ENCODE assay signal across 2 cellular contexts in the genomic region with DNA sequence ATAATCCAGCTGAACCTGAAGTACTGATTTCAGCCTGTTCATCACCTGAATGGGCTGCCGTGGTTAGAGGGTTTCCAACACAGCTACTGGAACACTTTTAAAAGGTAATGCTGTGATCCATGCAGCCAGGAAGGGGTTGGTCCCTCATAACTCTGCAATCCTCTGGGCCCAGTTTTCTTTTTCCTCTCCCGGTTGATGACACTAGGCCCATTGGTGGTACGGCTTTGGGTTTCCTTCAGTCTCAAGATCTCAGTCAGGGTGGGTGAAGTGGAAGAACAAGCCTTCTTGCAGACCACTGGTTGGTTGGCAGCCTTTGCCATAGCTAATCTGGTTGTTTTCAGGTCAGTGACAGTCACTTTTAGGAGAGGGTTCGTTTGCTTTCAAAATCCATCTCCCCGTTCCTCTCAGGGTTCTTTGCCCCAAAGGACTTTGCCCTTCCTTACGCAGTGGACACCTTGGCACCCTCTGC.
TF ChIP-seq lines count a peak whose summit lies in the region.

No MANE protein-coding gene starts in this region.

TF ChIP-seq in GM12878, 131 proteins besides CTCF, POLR2A, EP300 and RAD21:
- TF ChIP-seq ZNF622 (IDR thresholded peaks at IDR 0.05) (no peak), TCF7 (IDR thresholded peaks at IDR 0.05; ENCODE audit: borderline replicate concordance) (no peak), BCL11A (IDR thresholded peaks at IDR 0.05; ENCODE audit: low read depth, low read length) (no peak), ZNF384 (IDR thresholded peaks at IDR 0.05; ENCODE audit: borderline replicate concordance, low read depth, low read length) (no peak), KAT2A (conservative IDR thresholded peaks at IDR 0.05; ENCODE audit: control insufficient read depth, low read depth, low read length) (no peak), RCOR1 (conservative IDR thresholded peaks at IDR 0.05; ENCODE audit: low read depth, low read length) (no peak), ASH2L (IDR thresholded peaks at IDR 0.05; ENCODE audit: borderline replicate concordance, low read depth) (no peak), KDM1A (IDR thresholded peaks at IDR 0.05; ENCODE audit: borderline replicate concordance) (no peak), MYC (IDR thresholded peaks at IDR 0.05; ENCODE audit: insufficient read depth, insufficient read length, insufficient replicate concordance, low read length, severe bottlenecking) (no peak), CBX5 (IDR thresholded peaks at IDR 0.05; ENCODE audit: low read depth) (no peak), RFX5 (IDR thresholded peaks at IDR 0.05; ENCODE audit: low read depth, low read length) (no peak), CHD4 (IDR thresholded peaks at IDR 0.05) (no peak), CBFB (IDR thresholded peaks at IDR 0.05; ENCODE audit: low read depth) (no peak), RB1 (IDR thresholded peaks at IDR 0.05; ENCODE audit: borderline replicate concordance) (no peak), ZNF217 (IDR thresholded peaks at IDR 0.05) (no peak), STAT3 (IDR thresholded peaks at IDR 0.05; ENCODE audit: low read depth, low read length) (no peak)
- TF ChIP-seq, protein P1, sequence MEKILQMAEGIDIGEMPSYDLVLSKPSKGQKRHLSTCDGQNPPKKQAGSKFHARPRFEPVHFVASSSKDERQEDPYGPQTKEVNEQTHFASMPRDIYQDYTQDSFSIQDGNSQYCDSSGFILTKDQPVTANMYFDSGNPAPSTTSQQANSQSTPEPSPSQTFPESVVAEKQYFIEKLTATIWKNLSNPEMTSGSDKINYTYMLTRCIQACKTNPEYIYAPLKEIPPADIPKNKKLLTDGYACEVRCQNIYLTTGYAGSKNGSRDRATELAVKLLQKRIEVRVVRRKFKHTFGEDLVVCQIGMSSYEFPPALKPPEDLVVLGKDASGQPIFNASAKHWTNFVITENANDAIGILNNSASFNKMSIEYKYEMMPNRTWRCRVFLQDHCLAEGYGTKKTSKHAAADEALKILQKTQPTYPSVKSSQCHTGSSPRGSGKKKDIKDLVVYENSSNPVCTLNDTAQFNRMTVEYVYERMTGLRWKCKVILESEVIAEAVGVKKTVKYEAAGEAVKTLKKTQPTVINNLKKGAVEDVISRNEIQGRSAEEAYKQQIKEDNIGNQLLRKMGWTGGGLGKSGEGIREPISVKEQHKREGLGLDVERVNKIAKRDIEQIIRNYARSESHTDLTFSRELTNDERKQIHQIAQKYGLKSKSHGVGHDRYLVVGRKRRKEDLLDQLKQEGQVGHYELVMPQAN (conservative IDR thresholded peaks at IDR 0.05): no peak
- TF ChIP-seq, protein P2, sequence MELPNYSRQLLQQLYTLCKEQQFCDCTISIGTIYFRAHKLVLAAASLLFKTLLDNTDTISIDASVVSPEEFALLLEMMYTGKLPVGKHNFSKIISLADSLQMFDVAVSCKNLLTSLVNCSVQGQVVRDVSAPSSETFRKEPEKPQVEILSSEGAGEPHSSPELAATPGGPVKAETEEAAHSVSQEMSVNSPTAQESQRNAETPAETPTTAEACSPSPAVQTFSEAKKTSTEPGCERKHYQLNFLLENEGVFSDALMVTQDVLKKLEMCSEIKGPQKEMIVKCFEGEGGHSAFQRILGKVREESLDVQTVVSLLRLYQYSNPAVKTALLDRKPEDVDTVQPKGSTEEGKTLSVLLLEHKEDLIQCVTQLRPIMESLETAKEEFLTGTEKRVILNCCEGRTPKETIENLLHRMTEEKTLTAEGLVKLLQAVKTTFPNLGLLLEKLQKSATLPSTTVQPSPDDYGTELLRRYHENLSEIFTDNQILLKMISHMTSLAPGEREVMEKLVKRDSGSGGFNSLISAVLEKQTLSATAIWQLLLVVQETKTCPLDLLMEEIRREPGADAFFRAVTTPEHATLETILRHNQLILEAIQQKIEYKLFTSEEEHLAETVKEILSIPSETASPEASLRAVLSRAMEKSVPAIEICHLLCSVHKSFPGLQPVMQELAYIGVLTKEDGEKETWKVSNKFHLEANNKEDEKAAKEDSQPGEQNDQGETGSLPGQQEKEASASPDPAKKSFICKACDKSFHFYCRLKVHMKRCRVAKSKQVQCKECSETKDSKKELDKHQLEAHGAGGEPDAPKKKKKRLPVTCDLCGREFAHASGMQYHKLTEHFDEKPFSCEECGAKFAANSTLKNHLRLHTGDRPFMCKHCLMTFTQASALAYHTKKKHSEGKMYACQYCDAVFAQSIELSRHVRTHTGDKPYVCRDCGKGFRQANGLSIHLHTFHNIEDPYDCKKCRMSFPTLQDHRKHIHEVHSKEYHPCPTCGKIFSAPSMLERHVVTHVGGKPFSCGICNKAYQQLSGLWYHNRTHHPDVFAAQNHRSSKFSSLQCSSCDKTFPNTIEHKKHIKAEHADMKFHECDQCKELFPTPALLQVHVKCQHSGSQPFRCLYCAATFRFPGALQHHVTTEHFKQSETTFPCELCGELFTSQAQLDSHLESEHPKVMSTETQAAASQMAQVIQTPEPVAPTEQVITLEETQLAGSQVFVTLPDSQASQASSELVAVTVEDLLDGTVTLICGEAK (IDR thresholded peaks at IDR 0.05; ENCODE audit: borderline replicate concordance): no peak
- TF ChIP-seq, protein P3, sequence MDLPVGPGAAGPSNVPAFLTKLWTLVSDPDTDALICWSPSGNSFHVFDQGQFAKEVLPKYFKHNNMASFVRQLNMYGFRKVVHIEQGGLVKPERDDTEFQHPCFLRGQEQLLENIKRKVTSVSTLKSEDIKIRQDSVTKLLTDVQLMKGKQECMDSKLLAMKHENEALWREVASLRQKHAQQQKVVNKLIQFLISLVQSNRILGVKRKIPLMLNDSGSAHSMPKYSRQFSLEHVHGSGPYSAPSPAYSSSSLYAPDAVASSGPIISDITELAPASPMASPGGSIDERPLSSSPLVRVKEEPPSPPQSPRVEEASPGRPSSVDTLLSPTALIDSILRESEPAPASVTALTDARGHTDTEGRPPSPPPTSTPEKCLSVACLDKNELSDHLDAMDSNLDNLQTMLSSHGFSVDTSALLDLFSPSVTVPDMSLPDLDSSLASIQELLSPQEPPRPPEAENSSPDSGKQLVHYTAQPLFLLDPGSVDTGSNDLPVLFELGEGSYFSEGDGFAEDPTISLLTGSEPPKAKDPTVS (IDR thresholded peaks at IDR 0.05; ENCODE audit: low read depth, low read length): no peak
- TF ChIP-seq, protein P4, sequence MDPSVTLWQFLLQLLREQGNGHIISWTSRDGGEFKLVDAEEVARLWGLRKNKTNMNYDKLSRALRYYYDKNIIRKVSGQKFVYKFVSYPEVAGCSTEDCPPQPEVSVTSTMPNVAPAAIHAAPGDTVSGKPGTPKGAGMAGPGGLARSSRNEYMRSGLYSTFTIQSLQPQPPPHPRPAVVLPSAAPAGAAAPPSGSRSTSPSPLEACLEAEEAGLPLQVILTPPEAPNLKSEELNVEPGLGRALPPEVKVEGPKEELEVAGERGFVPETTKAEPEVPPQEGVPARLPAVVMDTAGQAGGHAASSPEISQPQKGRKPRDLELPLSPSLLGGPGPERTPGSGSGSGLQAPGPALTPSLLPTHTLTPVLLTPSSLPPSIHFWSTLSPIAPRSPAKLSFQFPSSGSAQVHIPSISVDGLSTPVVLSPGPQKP (IDR thresholded peaks at IDR 0.05; ENCODE audit: low read depth, low read length): no peak

TF ChIP-seq in HepG2, 621 proteins besides CTCF, POLR2A, EP300 and RAD21:
- TF ChIP-seq ZNF772 (CRISPR knock-in tag; IDR thresholded peaks at IDR 0.05) (no peak), CHD2 (IDR thresholded peaks at IDR 0.05; ENCODE audit: low read depth, low read length) (no peak), ZNF33B (CRISPR knock-in tag; IDR thresholded peaks at IDR 0.05) (no peak), CHD4 (IDR thresholded peaks at IDR 0.05; ENCODE audit: borderline replicate concordance, low read length) (0 out of 2 replicates have a peak, but pooled peaks have one; percentile 38), RBAK (CRISPR knock-in tag; IDR thresholded peaks at IDR 0.05) (0 out of 2 replicates have a peak, but pooled peaks have one; percentile 47), ZNF737 (CRISPR knock-in tag; IDR thresholded peaks at IDR 0.05; ENCODE audit: borderline replicate concordance) (peak; percentile 28; the same call in 1 of the 2 replicates), FOXK2 (IDR thresholded peaks at IDR 0.05) (no peak), GFI1 (CRISPR knock-in tag; IDR thresholded peaks at IDR 0.05; ENCODE audit: borderline replicate concordance) (0 out of 2 replicates have a peak, but pooled peaks have one; percentile 0), ZNF367 (CRISPR knock-in tag; IDR thresholded peaks at IDR 0.05; ENCODE audit: borderline replicate concordance) (0 out of 2 replicates have a peak, but pooled peaks have one; percentile 48), NR2F6 (IDR thresholded peaks at IDR 0.05) (no peak), NR2F6 (CRISPR knock-in tag; IDR thresholded peaks at IDR 0.05) (no peak), HNF4A (CRISPR knock-in tag; IDR thresholded peaks at IDR 0.05) (peak; percentile 76; the same call in 1 of the 2 replicates), ZNF317 (CRISPR knock-in tag; IDR thresholded peaks at IDR 0.05) (peak; percentile 55; the same call in 1 of the 2 replicates), ZNF781 (CRISPR knock-in tag; IDR thresholded peaks at IDR 0.05; ENCODE audit: borderline replicate concordance, not compliant biosample characterization) (peak; percentile 76), HNRNPL (IDR thresholded peaks at IDR 0.05; ENCODE audit: low read depth, low read length) (no peak)
- TF ChIP-seq, protein P5, sequence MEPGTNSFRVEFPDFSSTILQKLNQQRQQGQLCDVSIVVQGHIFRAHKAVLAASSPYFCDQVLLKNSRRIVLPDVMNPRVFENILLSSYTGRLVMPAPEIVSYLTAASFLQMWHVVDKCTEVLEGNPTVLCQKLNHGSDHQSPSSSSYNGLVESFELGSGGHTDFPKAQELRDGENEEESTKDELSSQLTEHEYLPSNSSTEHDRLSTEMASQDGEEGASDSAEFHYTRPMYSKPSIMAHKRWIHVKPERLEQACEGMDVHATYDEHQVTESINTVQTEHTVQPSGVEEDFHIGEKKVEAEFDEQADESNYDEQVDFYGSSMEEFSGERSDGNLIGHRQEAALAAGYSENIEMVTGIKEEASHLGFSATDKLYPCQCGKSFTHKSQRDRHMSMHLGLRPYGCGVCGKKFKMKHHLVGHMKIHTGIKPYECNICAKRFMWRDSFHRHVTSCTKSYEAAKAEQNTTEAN (CRISPR knock-in tag; conservative IDR thresholded peaks at IDR 0.05): no peak
- TF ChIP-seq, protein P6, sequence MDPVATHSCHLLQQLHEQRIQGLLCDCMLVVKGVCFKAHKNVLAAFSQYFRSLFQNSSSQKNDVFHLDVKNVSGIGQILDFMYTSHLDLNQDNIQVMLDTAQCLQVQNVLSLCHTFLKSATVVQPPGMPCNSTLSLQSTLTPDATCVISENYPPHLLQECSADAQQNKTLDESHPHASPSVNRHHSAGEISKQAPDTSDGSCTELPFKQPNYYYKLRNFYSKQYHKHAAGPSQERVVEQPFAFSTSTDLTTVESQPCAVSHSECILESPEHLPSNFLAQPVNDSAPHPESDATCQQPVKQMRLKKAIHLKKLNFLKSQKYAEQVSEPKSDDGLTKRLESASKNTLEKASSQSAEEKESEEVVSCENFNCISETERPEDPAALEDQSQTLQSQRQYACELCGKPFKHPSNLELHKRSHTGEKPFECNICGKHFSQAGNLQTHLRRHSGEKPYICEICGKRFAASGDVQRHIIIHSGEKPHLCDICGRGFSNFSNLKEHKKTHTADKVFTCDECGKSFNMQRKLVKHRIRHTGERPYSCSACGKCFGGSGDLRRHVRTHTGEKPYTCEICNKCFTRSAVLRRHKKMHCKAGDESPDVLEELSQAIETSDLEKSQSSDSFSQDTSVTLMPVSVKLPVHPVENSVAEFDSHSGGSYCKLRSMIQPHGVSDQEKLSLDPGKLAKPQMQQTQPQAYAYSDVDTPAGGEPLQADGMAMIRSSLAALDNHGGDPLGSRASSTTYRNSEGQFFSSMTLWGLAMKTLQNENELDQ (CRISPR knock-in tag; IDR thresholded peaks at IDR 0.05; ENCODE audit: borderline replicate concordance): no peak
- TF ChIP-seq, protein P7, sequence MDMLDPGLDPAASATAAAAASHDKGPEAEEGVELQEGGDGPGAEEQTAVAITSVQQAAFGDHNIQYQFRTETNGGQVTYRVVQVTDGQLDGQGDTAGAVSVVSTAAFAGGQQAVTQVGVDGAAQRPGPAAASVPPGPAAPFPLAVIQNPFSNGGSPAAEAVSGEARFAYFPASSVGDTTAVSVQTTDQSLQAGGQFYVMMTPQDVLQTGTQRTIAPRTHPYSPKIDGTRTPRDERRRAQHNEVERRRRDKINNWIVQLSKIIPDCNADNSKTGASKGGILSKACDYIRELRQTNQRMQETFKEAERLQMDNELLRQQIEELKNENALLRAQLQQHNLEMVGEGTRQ (IDR thresholded peaks at IDR 0.05; ENCODE audit: low read depth, low read length): no peak
- TF ChIP-seq, protein P7 (CRISPR knock-in tag; IDR thresholded peaks at IDR 0.05; ENCODE audit: borderline replicate concordance): no peak
